In the genomic region with DNA sequence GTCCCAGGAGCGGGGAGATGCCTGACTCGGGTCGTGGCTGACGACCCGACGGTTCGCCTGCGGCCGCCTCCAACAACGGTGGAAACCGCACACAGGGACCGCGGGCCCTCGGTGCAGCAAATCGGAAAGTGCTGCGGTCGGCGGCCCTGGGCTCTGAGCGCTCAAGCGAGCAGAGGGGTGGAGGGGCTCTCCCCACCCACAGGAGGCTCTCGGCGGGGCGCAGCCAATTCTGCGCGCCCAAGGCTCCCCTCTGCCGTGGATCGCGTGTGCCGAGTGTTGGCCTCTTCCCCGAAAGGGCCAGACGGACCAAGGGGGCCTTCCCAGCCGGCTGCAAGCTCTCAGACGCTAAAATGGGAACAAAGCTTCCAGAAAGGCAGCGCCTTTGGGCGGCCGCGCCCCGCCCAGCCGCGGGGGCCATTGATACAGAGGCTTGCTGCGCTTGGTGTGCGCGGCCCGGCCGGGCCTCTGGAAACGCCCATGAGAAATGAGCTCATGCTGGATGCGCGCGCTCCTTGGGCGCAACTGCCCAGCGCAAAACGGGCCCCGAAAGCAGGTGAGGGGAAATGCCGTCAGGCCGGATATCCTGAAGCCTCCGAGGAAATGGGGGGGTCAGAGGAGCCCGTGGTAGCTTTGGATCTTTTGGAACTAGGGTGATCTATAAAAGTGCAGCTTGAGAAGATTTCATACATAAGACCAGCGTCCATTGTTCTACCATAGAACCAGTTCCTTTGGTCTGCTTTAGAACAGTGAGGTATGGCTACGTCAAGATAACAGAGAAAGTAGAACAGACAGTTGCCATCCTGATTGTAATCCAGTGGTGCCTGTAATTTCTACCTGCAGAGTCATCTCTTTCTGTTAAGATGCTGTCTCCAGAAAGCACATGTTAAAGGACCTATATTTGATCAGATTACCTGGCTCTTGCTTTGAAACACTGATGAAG, we compare ENCODE assay signal across 8 cellular contexts. TPM values are rescaled to one million over a fixed set of nuclear protein-coding genes. Genes with fewer than 3 reads are reported as not detected.
DNase-seq lines count a peak whose midpoint lies in the region; ATAC-seq and TF ChIP-seq lines count a peak whose summit lies in the region.

No MANE protein-coding gene starts in this region.

- DNase-seq in C1 segment of cervical spinal cord (lab: John Stamatoyannopoulos, UW) (peak; percentile 19 to 95 (median 84)), GM19240 (ENCODE audit: insufficient read length, low spot score) (peak; percentile 30), NCI-H526 treated with DMSO at 0.1 percent for 48 hours (lab: John Stamatoyannopoulos, UW) (peak; percentile 75), dorsolateral prefrontal cortex (peak; percentile 60 to 90 (median 81)), right lobe of liver (peak; percentile 89 to 93 (median 92))
- DNase-seq in activated CD4-positive, alpha-beta T cell treated with anti-CD3 and anti-CD28 coated beads, Interleukin-2, amount 50 U/mL, for 4 hours = peak; percentile 68 to 69
- peak; percentile 88 for DNase-seq in stimulated activated CD4-positive, alpha-beta T cell treated with anti-CD3 and anti-CD28 coated beads, Interleukin-4, amount 100 ng/mL, for 24 hours

- H3K36me3 ChIP-seq in right lobe of liver = no peaks in the 10 kb centered on the region

- H3K4me3 ChIP-seq in dorsolateral prefrontal cortex (peak overlapping the region; percentile 61 to 99 (median 90)), right lobe of liver (peak overlapping the region; percentile 64 to 82 (median 79))

- TF ChIP-seq POLR2A in right lobe of liver (IDR thresholded peaks at IDR 0.05) = peak; percentile 98

- peak overlapping the region; percentile 81 to 100 (median 99) for H3K27ac ChIP-seq in dorsolateral prefrontal cortex
- peak overlapping the region; percentile 99 to 100 (median 100) for H3K27ac ChIP-seq in right lobe of liver

- peaks cover 0 to 25% (median 8%) of the 10 kb centered on the region in 4 donors for H3K4me1 ChIP-seq in right lobe of liver

- H3K27me3 ChIP-seq in dorsolateral prefrontal cortex = no peaks in the 10 kb centered on the region
- no peaks in the 10 kb centered on the region for H3K27me3 ChIP-seq in right lobe of liver

- TF ChIP-seq CTCF in dorsolateral prefrontal cortex (IDR thresholded peaks at IDR 0.05 in 54 of 56, conservative IDR thresholded peaks at IDR 0.05 in 2 of 56; ENCODE audit: low read depth in 1 of 56, partially characterized antibody in 56 of 56) (peak in 6 of 56 donors; percentile 7 to 32 (median 14)), right lobe of liver (IDR thresholded peaks at IDR 0.05) (no peak)

- WGBS in right lobe of liver (ENCODE audit: insufficient coverage, low coverage, low lambda C conversion rate, missing lambda C conversion rate) = 0% methylated on average over 14 of the region's 59 CpGs

- intact Hi-C loops in dorsolateral prefrontal cortex (cut with DNase I) = loop anchor here (2.0 to 10.0 kb wide), 4 partner anchors 201 to 499 kb away; partner anchors contain the start of genes LRRC58 (in 2 of the 2) and NDUFB4 (in 1 of the 2)
- intact Hi-C loops in right lobe of liver (cut with DNase I) = no loop called here

- H3K9me3 ChIP-seq in right lobe of liver = no peaks in the 10 kb centered on the region

- ATAC-seq in HG03442 (IDR thresholded peaks at IDR 0.05; ENCODE audit: unreplicated experiment) (peak; percentile 40), right lobe of liver (peak; percentile 56 to 65 (median 62))

RNA-seq across cellular contexts. Expression of gene GSK3B, which starts 1.2 kb away (rescaled TPM):
- total RNA-seq in dorsolateral prefrontal cortex = 100 to 1,000 TPM in 11 of 120 experiments, 10 to 100 TPM in 109; 47.2 to 106 (median 81.8) TPM
- 10 to 100 TPM; 14.4 to 19.4 (median 18.4) TPM for total RNA-seq in right lobe of liver

Comparison
In these comparisons a context has a peak if more than half of its experiments do, and no peak if none do; other contexts are left out.
1. Peak in every context shown above with its lines: DNase-seq, ATAC-seq, H3K4me3 ChIP-seq and H3K27ac ChIP-seq.
2. DNase-seq: peak in every context shown above with its lines; median percentile 92 in right lobe of liver; 88 in stimulated activated CD4-positive, alpha-beta T cell treated with anti-CD3 and anti-CD28 coated beads, Interleukin-4, amount 100 ng/mL, for 24 hours; 84 in C1 segment of cervical spinal cord; 81 in dorsolateral prefrontal cortex; 75 in NCI-H526 treated with DMSO at 0.1 percent for 48 hours; 68 in activated CD4-positive, alpha-beta T cell treated with anti-CD3 and anti-CD28 coated beads, Interleukin-2, amount 50 U/mL, for 4 hours; 30 in GM19240.
3. intact Hi-C loops: an anchor here in dorsolateral prefrontal cortex (2.0 to 10.0 kb wide); none called in right lobe of liver.